Comparison of ENCODE assay signal across 17 cellular contexts in genomic region chr1:244054247-244054923, GRCh38. TPM values are rescaled to one million over a fixed set of nuclear protein-coding genes. Genes with fewer than 3 reads are reported as not detected.
DNase-seq lines count a peak whose midpoint lies in the region; ATAC-seq and TF ChIP-seq lines count a peak whose summit lies in the region.
"Had no signal": no experiment of that assay in that cellular context is flagged by ENCODE, and none has a peak within 500 bp of the region (broad histone marks: within the 10 kb centered on the region; RNA-seq: fewer than 3 reads in every experiment).

No MANE protein-coding gene starts in this region.

- peak overlapping the region in 1 of 10 donors; percentile 22 for H3K4me3 Mint-ChIP-seq in naive thymus-derived CD4-positive, alpha-beta T cell
- H3K4me3 Mint-ChIP-seq in CD8-positive, alpha-beta memory T cell: peak overlapping the region in 3 of 7 donors; percentile 2 to 54 (median 28)
- H3K4me3 Mint-ChIP-seq: activated CD8-positive, alpha-beta memory T cell treated with anti-CD3 and anti-CD28 coated beads, Interleukin-2, amount 10 ng/mL, durations not matched to agents 7 days and 5 days had no signal

- no peaks in the 10 kb centered on the region for H3K9me3 ChIP-seq in naive thymus-derived CD4-positive, alpha-beta T cell (ENCODE audit: control insufficient read depth in 2 of 3, low read length in 3 of 3)
- no peaks in the 10 kb centered on the region for H3K9me3 ChIP-seq in CD8-positive, alpha-beta memory T cell (ENCODE audit: low read length)
- H3K9me3 ChIP-seq: A549 had no signal

- no peaks in the 10 kb centered on the region for H3K27me3 ChIP-seq in naive thymus-derived CD4-positive, alpha-beta T cell (ENCODE audit: control insufficient read depth in 2 of 2, insufficient read depth in 2 of 2, low read length in 2 of 2)
- no peaks in the 10 kb centered on the region for H3K27me3 ChIP-seq in CD8-positive, alpha-beta memory T cell (ENCODE audit: insufficient read depth, low read length, poor library complexity, severe bottlenecking)

- POLR2A ChIA-PET in naive thymus-derived CD4-positive, alpha-beta T cell (lab: Charles Lee): interaction anchor here (11.3 kb wide), 1 partner anchor 24 kb away, joined by 240 read pairs; no protein-coding TSS in a partner anchor
- POLR2A ChIA-PET in CD8-positive, alpha-beta memory T cell (lab: Charles Lee): interaction anchor here (1.2 kb wide), 1 partner anchor 20 kb away, joined by 4 read pairs; no protein-coding TSS in a partner anchor

- intact Hi-C loops in naive thymus-derived CD4-positive, alpha-beta T cell (cut with micrococcal nuclease): loop anchor here in 1 of 2 donors (1.0 to 10.0 kb wide), 2 partner anchors 8 to 460 kb away; no protein-coding TSS in a partner anchor

- peak overlapping the region; percentile 18 for H3K4me3 ChIP-seq in astrocyte of the cerebellum (ENCODE audit: low read depth, low read length)
- H3K4me3 ChIP-seq in naive thymus-derived CD4-positive, alpha-beta T cell (ENCODE audit: low read length): no peak overlapping the region
- H3K4me3 ChIP-seq in CD8-positive, alpha-beta memory T cell (ENCODE audit: low read length): no peak overlapping the region
- H3K4me3 ChIP-seq: A549, lung had no signal

- in situ Hi-C loops in astrocyte of the cerebellum (cut with HindIII; ENCODE audit: low sequenced_read_pairs): loop anchor here (25.0 kb wide), 1 partner anchor 183 kb away; no protein-coding TSS in a partner anchor

- H3K27ac ChIP-seq in naive thymus-derived CD4-positive, alpha-beta T cell (ENCODE audit: low read depth, low read length): peak overlapping the region; percentile 55
- no peak overlapping the region for H3K27ac ChIP-seq in CD8-positive, alpha-beta memory T cell (ENCODE audit: low read depth, low read length)
- H3K27ac ChIP-seq: A549, C4-2B had no signal

- peak; percentile 50 to 51 for DNase-seq in SHP77 (lab: John Stamatoyannopoulos, UW)
- no peak for DNase-seq in SHP77 treated with DMSO at 0.1 percent for 48 hours (lab: John Stamatoyannopoulos, UW)
- no peak for DNase-seq in astrocyte of the cerebellum (ENCODE audit: low read depth)
- DNase-seq in naive thymus-derived CD4-positive, alpha-beta T cell: no peak
- peak; percentile 67 for DNase-seq in superior temporal gyrus (ENCODE audit: extremely low spot score)
- no peak for DNase-seq in SW 1271 (lab: John Stamatoyannopoulos, UW)
- no peak for DNase-seq in NCI-H2081 (lab: John Stamatoyannopoulos, UW)
- DNase-seq in CD8-positive, alpha-beta memory T cell: no peak
- DNase-seq: activated CD8-positive, alpha-beta memory T cell treated with anti-CD3 and anti-CD28 coated beads, Interleukin-2, amount 10 ng/mL, durations not matched to agents 7 days and 5 days; activated gamma-delta T cell; naive B cell; NCI-H187 treated with DMSO at 0.1 percent for 48 hours; trophoblast cell had no signal

- CTCF ChIA-PET in naive thymus-derived CD4-positive, alpha-beta T cell (lab: Charles Lee): interaction anchor here (1.1 kb wide), 1 partner anchor 12 kb away, joined by 3 read pairs; no protein-coding TSS in a partner anchor
- CTCF ChIA-PET in CD8-positive, alpha-beta memory T cell (lab: Charles Lee): interaction anchor here (0.7 kb wide), 1 partner anchor 22 kb away, joined by 3 read pairs; no protein-coding TSS in a partner anchor

- peaks cover 0 to 16% (median 0%) of the 10 kb centered on the region in 3 experiments for H3K36me3 ChIP-seq in naive thymus-derived CD4-positive, alpha-beta T cell (ENCODE audit: control insufficient read depth in 2 of 3, insufficient read depth in 3 of 3, low read length in 3 of 3)
- no peaks in the 10 kb centered on the region for H3K36me3 ChIP-seq in CD8-positive, alpha-beta memory T cell (ENCODE audit: insufficient read depth, low read length)

- H3K9me3 Mint-ChIP-seq in naive thymus-derived CD4-positive, alpha-beta T cell: peaks cover 0 to 3% (median 0%) of the 10 kb centered on the region in 11 donors
- H3K9me3 Mint-ChIP-seq in CD8-positive, alpha-beta memory T cell: no peaks in the 10 kb centered on the region
- H3K9me3 Mint-ChIP-seq: naive B cell had no signal

- peaks cover 0 to 8% (median 4%) of the 10 kb centered on the region in 5 donors for H3K36me3 Mint-ChIP-seq in naive thymus-derived CD4-positive, alpha-beta T cell
- peaks cover 0 to 27% (median 4%) of the 10 kb centered on the region in 3 donors for H3K36me3 Mint-ChIP-seq in CD8-positive, alpha-beta memory T cell

- ATAC-seq in naive thymus-derived CD4-positive, alpha-beta T cell: no peak
- ATAC-seq: A549; activated CD4-positive, CD25-positive, alpha-beta regulatory T cell treated with anti-CD3 and anti-CD28 coated beads, Interleukin-2, amount 50 U/mL, for 24 hours; activated CD8-positive, alpha-beta memory T cell treated with anti-CD3 and anti-CD28 coated beads, Interleukin-2, amount 10 ng/mL, durations not matched to agents 7 days and 5 days had no signal

- H3K4me1 ChIP-seq in naive thymus-derived CD4-positive, alpha-beta T cell (ENCODE audit: control insufficient read depth in 2 of 2, insufficient read depth in 2 of 2, low read length in 2 of 2): peaks cover 0 to 11% of the 10 kb centered on the region in 2 donors
- peaks cover 42% of the 10 kb centered on the region for H3K4me1 ChIP-seq in CD8-positive, alpha-beta memory T cell (ENCODE audit: insufficient read depth, low read length)

- H3K4me1 Mint-ChIP-seq in naive thymus-derived CD4-positive, alpha-beta T cell: peaks cover 0 to 31% (median 14%) of the 10 kb centered on the region in 7 donors
- peaks cover 12 to 30% (median 23%) of the 10 kb centered on the region in 3 donors for H3K4me1 Mint-ChIP-seq in CD8-positive, alpha-beta memory T cell

- peaks cover 0 to 14% (median 0%) of the 10 kb centered on the region in 5 donors for H3K27me3 Mint-ChIP-seq in naive thymus-derived CD4-positive, alpha-beta T cell
- peaks cover 0 to 2% of the 10 kb centered on the region in 2 donors for H3K27me3 Mint-ChIP-seq in CD8-positive, alpha-beta memory T cell
- H3K27me3 Mint-ChIP-seq: naive B cell had no signal

- TF ChIP-seq CTCF in astrocyte of the cerebellum (IDR thresholded peaks at IDR 0.05; ENCODE audit: low read depth, low read length, missing control alignments): no peak

- no peak overlapping the region for H3K27ac Mint-ChIP-seq in naive thymus-derived CD4-positive, alpha-beta T cell
- peak overlapping the region in 2 of 8 donors; percentile 12 to 63 for H3K27ac Mint-ChIP-seq in CD8-positive, alpha-beta memory T cell
- H3K27ac Mint-ChIP-seq: activated CD8-positive, alpha-beta memory T cell treated with anti-CD3 and anti-CD28 coated beads, Interleukin-2, amount 10 ng/mL, durations not matched to agents 7 days and 5 days; naive B cell had no signal

RNA-seq across cellular contexts. Expression of gene ZBTB18, which starts 3.3 kb away (rescaled TPM):
- 10 to 100 TPM; 15.5 to 90.7 (median 50.5) TPM for total RNA-seq in naive thymus-derived CD4-positive, alpha-beta T cell
- 1 to 10 TPM; 3.6 to 3.9 TPM for polyA plus RNA-seq in naive thymus-derived CD4-positive, alpha-beta T cell
- total RNA-seq in CD8-positive, alpha-beta memory T cell: 1 to 10 TPM; 9.1 to 9.9 TPM
- 1.5 TPM for polyA plus RNA-seq in CD8-positive, alpha-beta memory T cell

Comparison
In these comparisons a context has a peak if more than half of its experiments do, and no peak if none do; other contexts are left out.
1. DNase-seq: peak in SHP77 (2 of 2) and superior temporal gyrus (single experiment); none in SHP77 treated with DMSO at 0.1 percent for 48 hours (single experiment), astrocyte of the cerebellum (single experiment), naive thymus-derived CD4-positive, alpha-beta T cell (0 of 9), SW 1271 (0 of 2), NCI-H2081 (0 of 2) and CD8-positive, alpha-beta memory T cell (0 of 5).